7 cellular contexts compared by ENCODE assay signal in the genomic region with DNA sequence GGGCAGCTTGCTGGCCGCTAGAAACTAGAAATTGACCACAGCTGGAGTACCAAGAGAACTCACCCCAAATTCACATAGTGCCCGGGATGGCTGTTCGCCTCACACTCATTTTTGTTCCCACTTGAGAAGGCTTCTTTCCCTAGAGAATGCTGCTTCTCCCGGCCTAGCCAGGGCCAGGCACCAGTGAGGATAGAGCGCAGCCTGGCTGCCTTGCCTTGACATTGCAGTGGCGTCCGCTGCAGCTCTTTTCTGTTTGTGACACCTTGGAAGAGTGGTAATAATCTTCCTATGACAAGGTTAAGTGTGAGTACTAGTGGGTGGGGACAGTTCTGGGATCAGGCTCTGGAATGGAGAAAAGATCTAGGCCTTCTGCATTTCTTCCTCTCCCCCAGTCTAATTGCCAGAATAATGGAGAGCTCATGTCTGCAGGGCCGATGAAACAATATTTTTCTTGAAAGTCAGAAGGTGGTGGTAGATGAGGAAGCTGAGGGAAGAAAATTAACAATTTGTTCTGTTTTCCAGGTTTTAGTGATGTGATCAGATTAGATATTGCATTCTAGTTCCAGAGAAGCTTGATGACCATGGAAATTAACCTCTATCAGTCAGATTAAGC. TPM values are rescaled to one million over a fixed set of nuclear protein-coding genes. Genes with fewer than 3 reads are reported as not detected.
DNase-seq lines count a peak whose midpoint lies in the region; ATAC-seq and TF ChIP-seq lines count a peak whose summit lies in the region.

No MANE protein-coding gene starts in this region.

- peak overlapping the region; percentile 70 for H3K4me3 ChIP-seq in smooth muscle cell

- peak; percentile 97 for TF ChIP-seq CTCF in GM13977 (IDR thresholded peaks at IDR 0.05; ENCODE audit: extremely low read depth, insufficient read depth, missing control alignments)
- peak; percentile 87 for TF ChIP-seq CTCF in smooth muscle cell (IDR thresholded peaks at IDR 0.05; ENCODE audit: borderline replicate concordance, insufficient read depth, poor library complexity, severe bottlenecking)

- in situ Hi-C loops in GM13977 (cut with MboI; ENCODE audit: low pct_unique_long_range_greater_than_20kb, low sequenced_read_pairs, unreplicated experiment) = no loop called here

- H3K27me3 ChIP-seq in smooth muscle cell (ENCODE audit: low read depth) = no peaks in the 10 kb centered on the region

- no peaks in the 10 kb centered on the region for H3K36me3 ChIP-seq in smooth muscle cell (ENCODE audit: low read depth)

- peak overlapping the region; percentile 95 for H3K4me2 ChIP-seq in smooth muscle cell

- peak overlapping the region; percentile 99 for H3K9ac ChIP-seq in smooth muscle cell (ENCODE audit: low read depth)

- H4K20me1 ChIP-seq in smooth muscle cell (ENCODE audit: low read depth) = no peaks in the 10 kb centered on the region

- peak overlapping the region; percentile 65 for H2AFZ ChIP-seq in smooth muscle cell (ENCODE audit: low read depth)

- H3K9me3 ChIP-seq in smooth muscle cell (replicated peaks; ENCODE audit: low read depth) = no peaks in the 10 kb centered on the region

- no peaks in the 10 kb centered on the region for H3K79me2 ChIP-seq in smooth muscle cell (ENCODE audit: low read depth)

- 13% methylated on average over 8 of the region's 8 CpGs for WGBS in smooth muscle cell (ENCODE audit: low lambda C conversion rate)

- ATAC-seq in HG02943 (IDR thresholded peaks at IDR 0.05; ENCODE audit: low read depth, unreplicated experiment) = peak; percentile 35

- H3K27ac ChIP-seq in smooth muscle cell (ENCODE audit: low read depth) = peak overlapping the region; percentile 99

- H3F3A ChIP-seq in smooth muscle cell (ENCODE audit: low read depth) = peaks cover 11% of the 10 kb centered on the region

- H3K4me1 ChIP-seq in smooth muscle cell (ENCODE audit: low read depth) = peaks cover 32% of the 10 kb centered on the region

- DNase-seq in GM13977 (ENCODE audit: low spot score) = peak; percentile 70
- peak; percentile 32 for DNase-seq in NCI-H2081 treated with DMSO at 0.1 percent for 48 hours (lab: John Stamatoyannopoulos, UW)
- DNase-seq in UCSD-AML1 (lab: John Stamatoyannopoulos, UW; ENCODE audit: unreplicated experiment) = peak; percentile 66
- peak; percentile 60 for DNase-seq in central memory CD4-positive, alpha-beta T cell
- DNase-seq in iris pigment epithelial cell (ENCODE audit: low read depth) = peak; percentile 82
- peak; percentile 64 for DNase-seq in smooth muscle cell (lab: John Stamatoyannopoulos, UW; ENCODE audit: unreplicated experiment)

RNA-seq across cellular contexts. Expression of a gene that starts 3.7 kb away (rescaled TPM):
- total RNA-seq in smooth muscle cell = 1.0 TPM in 1 of 2 replicates, not detected in the other
- polyA plus RNA-seq in smooth muscle cell = 0.41 TPM in 1 of 2 replicates, not detected in the other

RNA-seq across cellular contexts. Expression of a gene that starts 6.1 kb away (rescaled TPM):
- total RNA-seq in smooth muscle cell = 10.0 and 15.2 TPM in 2 replicates
- polyA plus RNA-seq in smooth muscle cell = 8.8 and 12.6 TPM in 2 replicates

RNA-seq across cellular contexts. Expression of a gene that starts 34.5 kb away (rescaled TPM):
- 53.1 and 74.4 TPM in 2 replicates for total RNA-seq in smooth muscle cell
- 67.8 and 73.5 TPM in 2 replicates for polyA plus RNA-seq in smooth muscle cell

RNA-seq across cellular contexts. Expression of a gene that starts 46.9 kb away (rescaled TPM):
- total RNA-seq in smooth muscle cell = not detected in 2 replicates
- polyA plus RNA-seq in smooth muscle cell = not detected in 2 replicates

RNA-seq across cellular contexts. Expression of a gene that starts 51.3 kb away (rescaled TPM):
- total RNA-seq in smooth muscle cell = not detected in 2 replicates
- not detected in 2 replicates for polyA plus RNA-seq in smooth muscle cell

Comparison
In these comparisons a context has a peak if more than half of its experiments do, and no peak if none do; other contexts are left out.
1. Peak in every context shown above with its lines: DNase-seq, ATAC-seq, H3K4me3 ChIP-seq and H3K27ac ChIP-seq.
2. DNase-seq: peak in every context shown above with its lines; median percentile 82 in iris pigment epithelial cell; 70 in GM13977; 66 in UCSD-AML1; 64 in smooth muscle cell; 60 in central memory CD4-positive, alpha-beta T cell; 32 in NCI-H2081 treated with DMSO at 0.1 percent for 48 hours.